In the genomic region with DNA sequence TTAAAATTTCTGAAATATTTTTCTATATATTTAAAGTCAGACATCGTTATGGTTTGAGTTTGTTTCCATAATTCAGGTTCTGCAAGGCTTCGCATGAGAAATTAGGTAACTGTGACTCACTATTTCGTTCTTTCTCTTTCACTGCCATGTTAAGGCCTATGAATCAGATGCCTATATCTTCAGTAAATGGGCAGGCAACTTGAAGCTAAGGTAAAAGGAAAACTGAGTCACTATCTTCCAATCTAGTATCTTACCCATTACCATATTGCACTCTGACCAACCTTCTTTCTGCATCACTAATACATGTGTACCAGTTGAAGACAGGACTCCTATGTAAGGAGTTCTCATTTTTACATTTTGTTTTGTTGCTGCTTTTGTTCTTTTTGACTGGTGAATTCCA, we compare ENCODE assay signal across 30 cellular contexts. TPM values are rescaled to one million over a fixed set of nuclear protein-coding genes. Genes with fewer than 3 reads are reported as not detected.
DNase-seq lines count a peak whose midpoint lies in the region; ATAC-seq and TF ChIP-seq lines count a peak whose summit lies in the region.
"Had no signal": no experiment of that assay in that cellular context is flagged by ENCODE, and none has a peak within 500 bp of the region (broad histone marks: within the 10 kb centered on the region; RNA-seq: fewer than 3 reads in every experiment).

No MANE protein-coding gene starts in this region.

- peak; percentile 93 to 95 for ATAC-seq in activated T-cell treated with anti-CD3 and anti-CD28 coated beads, Interleukin-2, amount 50 U/mL, for 4 hours
- ATAC-seq in natural killer cell = no peak
- ATAC-seq in GM19463 (IDR thresholded peaks at IDR 0.05; ENCODE audit: unreplicated experiment) = no peak
- ATAC-seq: body of pancreas; gastrocnemius medialis; lower lobe of right lung; naive thymus-derived CD8-positive, alpha-beta T cell; psoas muscle; Right ventricle myocardium inferior; sciatic nerve; SK-N-SH treated with all-trans-retinoic acid at 6 μM for 48 hours had no signal

- H3K9me3 ChIP-seq in BE2C = no peaks in the 10 kb centered on the region
- H3K9me3 ChIP-seq: adrenal gland, body of pancreas, gastrocnemius medialis, lower lobe of right lung, psoas muscle had no signal

- intact Hi-C loops in natural killer cell (cut with micrococcal nuclease) = no loop called here

- peaks cover 34% of the 10 kb centered on the region for H3K36me3 Mint-ChIP-seq in activated T-cell treated with anti-CD3 and anti-CD28 coated beads, Interleukin-2, amount 50 U/mL, for 4 hours (ENCODE audit: insufficient read depth)
- H3K36me3 Mint-ChIP-seq in activated naive CD8-positive, alpha-beta T cell treated with anti-CD3 and anti-CD28 coated beads for 36 hours = peaks cover 2% of the 10 kb centered on the region
- H3K36me3 Mint-ChIP-seq in natural killer cell = peaks cover 77% of the 10 kb centered on the region

- no peaks in the 10 kb centered on the region for H3K36me3 ChIP-seq in BE2C
- H3K36me3 ChIP-seq: adrenal gland, gastrocnemius medialis, lower lobe of right lung had no signal

- peaks cover 25% of the 10 kb centered on the region for H3K4me1 Mint-ChIP-seq in activated T-cell treated with anti-CD3 and anti-CD28 coated beads, Interleukin-2, amount 50 U/mL, for 4 hours (ENCODE audit: low read depth)
- peaks cover 14% of the 10 kb centered on the region for H3K4me1 Mint-ChIP-seq in activated naive CD8-positive, alpha-beta T cell treated with anti-CD3 and anti-CD28 coated beads for 36 hours
- peaks cover 61 to 71% of the 10 kb centered on the region in 2 donors for H3K4me1 Mint-ChIP-seq in natural killer cell
- H3K4me1 Mint-ChIP-seq: B cell; H9; naive thymus-derived CD8-positive, alpha-beta T cell had no signal

- H3K27me3 Mint-ChIP-seq in activated T-cell treated with anti-CD3 and anti-CD28 coated beads, Interleukin-2, amount 50 U/mL, for 4 hours (ENCODE audit: low read depth) = no peaks in the 10 kb centered on the region
- peaks cover 5% of the 10 kb centered on the region for H3K27me3 Mint-ChIP-seq in activated naive CD8-positive, alpha-beta T cell treated with anti-CD3 and anti-CD28 coated beads for 36 hours
- H3K27me3 Mint-ChIP-seq in natural killer cell (ENCODE audit: low read depth in 2 of 2) = no peaks in the 10 kb centered on the region

- H3K27ac Mint-ChIP-seq in activated naive CD8-positive, alpha-beta T cell treated with anti-CD3 and anti-CD28 coated beads for 36 hours = peak overlapping the region; percentile 40
- peak overlapping the region; percentile 19 to 78 for H3K27ac Mint-ChIP-seq in natural killer cell
- H3K27ac Mint-ChIP-seq: B cell; H9; T-helper 1 cell treated with Interleukin-12 subunit alpha and Interleukin-12 subunit beta and Interleukin-4 antibody, amounts not matched to agents 30 μg/mL and 1 μg/mL, for 36 hours had no signal

- no peak overlapping the region for H3K4me3 Mint-ChIP-seq in activated T-cell treated with anti-CD3 and anti-CD28 coated beads, Interleukin-2, amount 50 U/mL, for 4 hours
- H3K4me3 Mint-ChIP-seq in activated naive CD8-positive, alpha-beta T cell treated with anti-CD3 and anti-CD28 coated beads for 36 hours = no peak overlapping the region
- no peak overlapping the region for H3K4me3 Mint-ChIP-seq in natural killer cell
- H3K4me3 Mint-ChIP-seq: B cell; H9; naive thymus-derived CD8-positive, alpha-beta T cell; T-helper 1 cell treated with Interleukin-12 subunit alpha and Interleukin-12 subunit beta and Interleukin-4 antibody, amounts not matched to agents 30 μg/mL and 1 μg/mL, for 36 hours had no signal

- H3K4me3 ChIP-seq in BE2C (ENCODE audit: low read depth, low read length) = no peak overlapping the region
- H3K4me3 ChIP-seq: adrenal gland, body of pancreas, dorsolateral prefrontal cortex, gastrocnemius medialis, lower lobe of right lung, psoas muscle had no signal

- no peaks in the 10 kb centered on the region for H3K4me1 ChIP-seq in BE2C
- H3K4me1 ChIP-seq: adrenal gland, body of pancreas, gastrocnemius medialis, lower lobe of right lung, psoas muscle had no signal

- DNase-seq in activated T-cell treated with anti-CD3 and anti-CD28 coated beads, Interleukin-2, amount 50 U/mL, for 4 hours = no peak
- DNase-seq in activated T-cell treated with anti-CD3 and anti-CD28 coated beads for 4 hours (no peak), HT1080 (ENCODE audit: low read depth) (peak; percentile 2), natural killer cell (no peak), nucleus accumbens (lab: John Stamatoyannopoulos, UW) (no peak), BE2C (no peak)
- DNase-seq in activated naive CD8-positive, alpha-beta T cell treated with anti-CD3 and anti-CD28 coated beads for 36 hours = no peak
- DNase-seq: ACHN; adrenal gland; body of pancreas; dorsolateral prefrontal cortex; EL; gastrocnemius medialis; H9; Kasumi-1; lower lobe of right lung; naive thymus-derived CD8-positive, alpha-beta T cell; NCI-H1436; NCI-H2081; NCI-H2227 treated with DMSO at 0.1 percent for 48 hours; NCI-H526; NK-92 treated with Interleukin-12 subunit alpha and Interleukin-12 subunit beta, amount 100 ng/mL, for 24 hours; psoas muscle had no signal

- peaks cover 32% of the 10 kb centered on the region for H3K9me3 Mint-ChIP-seq in activated T-cell treated with anti-CD3 and anti-CD28 coated beads, Interleukin-2, amount 50 U/mL, for 4 hours
- peaks cover 7% of the 10 kb centered on the region for H3K9me3 Mint-ChIP-seq in activated naive CD8-positive, alpha-beta T cell treated with anti-CD3 and anti-CD28 coated beads for 36 hours
- H3K9me3 Mint-ChIP-seq in natural killer cell = peaks cover 17 to 28% of the 10 kb centered on the region in 2 donors

- TF ChIP-seq CTCF in natural killer cell (IDR thresholded peaks at IDR 0.05) (no peak), BE2C (IDR thresholded peaks at IDR 0.05; ENCODE audit: low read depth, low read length) (no peak)

- no peaks in the 10 kb centered on the region for H3K27me3 ChIP-seq in BE2C
- H3K27me3 ChIP-seq: body of pancreas, dorsolateral prefrontal cortex, gastrocnemius medialis had no signal

RNA-seq across cellular contexts. Expression of a gene that starts 37.8 kb away (rescaled TPM):
- total RNA-seq in activated T-cell treated with anti-CD3 and anti-CD28 coated beads, Interleukin-2, amount 50 U/mL, for 4 hours = 1 to 10 TPM; 2.5 to 5.3 (median 5.2) TPM
- 0.26 TPM in 1 of 2 replicates, not detected in the other for total RNA-seq in HT1080 (2014; rRNA removed; shearing (Covaris generic))
- 0.07 TPM in 1 of 2 replicates, not detected in the other for polyA plus RNA-seq in HT1080 (2015; cell fraction: cytosol; rRNA removed)
- 0.09 TPM in 1 of 2 replicates, not detected in the other for polyA plus RNA-seq in HT1080 (2015; cell fraction: nucleus; rRNA removed)
- 1 to 10 TPM; 1.4 to 1.6 TPM for total RNA-seq in activated naive CD8-positive, alpha-beta T cell treated with anti-CD3 and anti-CD28 coated beads for 36 hours
- 100 to 1,000 TPM; 171 to 313 (median 197) TPM for total RNA-seq in natural killer cell
- polyA plus RNA-seq in BE2C (2012; ENCODE audit: insufficient read depth, insufficient read length, low read depth) = not detected
- total RNA-seq: chondrocyte, H9 had no signal

RNA-seq across cellular contexts. Expression of a gene that starts 40.5 kb away (rescaled TPM):
- 100 to 1,000 TPM; 186 to 199 (median 196) TPM for total RNA-seq in activated T-cell treated with anti-CD3 and anti-CD28 coated beads, Interleukin-2, amount 50 U/mL, for 4 hours
- total RNA-seq in HT1080 (2014; rRNA removed; shearing (Covaris generic)) = 34.3 and 36.3 TPM in 2 replicates
- 85.9 and 109 TPM in 2 replicates for polyA plus RNA-seq in HT1080 (2015; cell fraction: cytosol; rRNA removed)
- 198 and 201 TPM in 2 replicates for polyA plus RNA-seq in HT1080 (2015; cell fraction: nucleus; rRNA removed)
- 100 to 1,000 TPM; 292 to 296 TPM for total RNA-seq in activated naive CD8-positive, alpha-beta T cell treated with anti-CD3 and anti-CD28 coated beads for 36 hours
- 100 to 1,000 TPM; 141 to 218 (median 151) TPM for total RNA-seq in natural killer cell
- 27.5 TPM for polyA plus RNA-seq in BE2C (2012; ENCODE audit: insufficient read depth, insufficient read length, low read depth)

Comparison
In these comparisons a context has a peak if more than half of its experiments do, and no peak if none do; other contexts are left out.
1. ATAC-seq: peak in activated T-cell treated with anti-CD3 and anti-CD28 coated beads, Interleukin-2, amount 50 U/mL, for 4 hours (2 of 2); none in natural killer cell (0 of 3) and GM19463 (single experiment).
2. RNA of a gene that starts 37.8 kb away (total RNA-seq): 171 to 313 TPM in natural killer cell; 2.5 to 5.3 TPM in activated T-cell treated with anti-CD3 and anti-CD28 coated beads, Interleukin-2, amount 50 U/mL, for 4 hours, 1.4 to 1.6 TPM in activated naive CD8-positive, alpha-beta T cell treated with anti-CD3 and anti-CD28 coated beads for 36 hours and 0.26 TPM in HT1080; every median in the first group is over 10 times any median in the second.